Comparison of ENCODE assay signal across 9 cellular contexts in the genomic region with DNA sequence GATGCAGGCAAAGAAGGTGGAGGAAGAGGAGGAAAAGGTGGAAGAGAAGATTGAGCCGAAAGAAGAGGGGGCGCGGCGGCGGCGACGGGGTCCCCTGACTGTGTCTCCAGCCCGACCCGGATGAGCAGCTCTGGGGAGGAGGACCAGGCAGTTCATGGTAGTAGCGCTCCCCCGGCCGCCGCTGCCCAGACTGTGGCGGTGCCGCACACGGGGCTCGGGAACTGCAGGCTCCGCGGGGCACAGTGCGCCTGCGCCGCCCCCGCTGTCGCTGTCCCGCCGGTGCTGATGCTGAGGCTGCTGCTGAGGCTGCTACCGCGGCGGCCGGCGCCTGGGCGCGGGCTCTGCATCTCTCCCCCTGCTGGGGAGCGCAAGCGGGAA. TPM values are rescaled to one million over a fixed set of nuclear protein-coding genes. Genes with fewer than 3 reads are reported as not detected.
DNase-seq lines count a peak whose midpoint lies in the region; ATAC-seq and TF ChIP-seq lines count a peak whose summit lies in the region.
"Had no signal": no experiment of that assay in that cellular context is flagged by ENCODE, and none has a peak within 500 bp of the region (broad histone marks: within the 10 kb centered on the region; RNA-seq: fewer than 3 reads in every experiment).

TSS of gene KCNH5 (minus strand) at position 225 of the 378 bp plus-strand sequence. CDS start 272 bp downstream, outside the sequence.

- no peak within 1 kb of the TSS for H3K27ac ChIP-seq in vagina
- H3K27ac ChIP-seq: ovary had no signal

- intact Hi-C loops in Right ventricle myocardium superior (cut with DNase I) = no loop called here
- intact Hi-C loops in cardiac septum (cut with DNase I) = no loop called here
- intact Hi-C loops in vagina (cut with DNase I) = no loop called here

- ATAC-seq in Right ventricle myocardium superior (ENCODE audit: poor library complexity) (peak; percentile 49), GM19328 (IDR thresholded peaks at IDR 0.05; ENCODE audit: unreplicated experiment) (no peak)

- H3K27me3 ChIP-seq in vagina = no peaks in the 10 kb centered on the region
- H3K27me3 ChIP-seq: ovary had no signal

- peak within 1 kb of the TSS; percentile 33 to 46 for H3K4me3 ChIP-seq in vagina
- H3K4me3 ChIP-seq: ovary had no signal

- H3K36me3 ChIP-seq in vagina = no peaks in the 10 kb centered on the region
- H3K36me3 ChIP-seq: ovary had no signal

- no peak for TF ChIP-seq CTCF in vagina (IDR thresholded peaks at IDR 0.05)

- DNase-seq in Right ventricle myocardium superior = peak; percentile 47
- DNase-seq in cardiac septum (ENCODE audit: low spot score) = no peak
- DNase-seq in NCI-H2227 treated with DMSO at 0.1 percent for 48 hours (lab: John Stamatoyannopoulos, UW) = peak; percentile 49
- DNase-seq in cerebellar cortex (ENCODE audit: low spot score) = peak; percentile 13
- DNase-seq in medulla oblongata (ENCODE audit: extremely low spot score) = peak; percentile 4
- DNase-seq in vagina (ENCODE audit: extremely low spot score in 2 of 2) = no peak
- DNase-seq in mucosa of gallbladder (ENCODE audit: low spot score) = no peak

- H3K4me1 ChIP-seq in vagina = peaks cover 9% of the 10 kb centered on the region

- no peak for TF ChIP-seq POLR2A in vagina (IDR thresholded peaks at IDR 0.05)

- H3K9me3 ChIP-seq in vagina = no peaks in the 10 kb centered on the region
- H3K9me3 ChIP-seq: ovary had no signal

RNA-seq across cellular contexts. Expression of gene KCNH5, which starts in this region (rescaled TPM):
- total RNA-seq in Right ventricle myocardium superior (not detected), cardiac septum (not detected), vagina (0.49 TPM), mucosa of gallbladder (0.03 TPM)

Comparison
In these comparisons a context has a peak if more than half of its experiments do, and no peak if none do; other contexts are left out.
1. Peak in DNase-seq and ATAC-seq in Right ventricle myocardium superior; RNA of the gene not detected or under 1 TPM.
2. DNase-seq: peak in NCI-H2227 treated with DMSO at 0.1 percent for 48 hours (single experiment), cerebellar cortex (single experiment) and medulla oblongata (single experiment); none in cardiac septum (single experiment), vagina (0 of 2) and mucosa of gallbladder (single experiment).